In the genomic region with DNA sequence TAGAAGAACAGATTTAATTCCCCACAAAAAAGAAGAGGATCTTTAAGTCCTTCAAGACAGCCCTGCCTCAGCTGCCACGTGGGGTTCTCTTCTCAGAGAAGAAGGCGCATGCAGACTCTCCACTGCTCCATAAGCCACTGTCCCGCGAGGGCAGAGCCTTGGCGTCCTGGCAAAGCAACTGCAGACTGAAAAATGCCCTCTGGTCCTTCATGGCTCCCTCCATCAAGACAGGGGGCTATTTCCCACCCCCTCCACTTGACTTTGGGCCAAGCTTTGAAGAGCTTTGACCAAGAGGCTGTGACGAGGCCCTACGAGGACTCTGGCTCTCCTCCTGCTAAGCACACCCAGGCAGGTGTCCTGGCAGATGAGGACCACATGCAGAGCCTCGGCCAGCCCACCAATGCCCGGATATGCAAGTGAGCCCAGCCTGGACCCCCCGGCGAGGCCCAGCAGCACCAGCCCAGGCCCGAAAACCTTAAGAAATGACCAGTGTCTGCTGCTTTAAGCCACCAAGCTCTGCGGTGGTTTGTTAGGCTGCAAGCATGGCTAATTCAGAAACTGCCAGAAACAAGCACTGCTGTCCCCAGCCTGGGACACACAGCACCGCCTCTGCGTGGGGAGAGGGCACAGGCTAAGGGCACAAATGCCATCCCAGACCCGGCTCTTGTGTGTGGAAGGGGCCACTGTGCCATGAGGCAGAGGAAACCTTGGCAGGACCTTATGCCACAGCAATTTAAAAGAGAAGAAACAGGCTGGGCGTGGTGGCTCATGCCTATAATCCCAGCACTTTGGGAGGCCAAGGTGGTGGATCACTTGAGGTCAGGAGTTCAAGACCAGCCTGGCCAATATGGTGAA, we compare ENCODE assay signal across 16 cellular contexts. TPM values are rescaled to one million over a fixed set of nuclear protein-coding genes. Genes with fewer than 3 reads are reported as not detected.
DNase-seq lines count a peak whose midpoint lies in the region; ATAC-seq and TF ChIP-seq lines count a peak whose summit lies in the region.
"Had no signal": no experiment of that assay in that cellular context is flagged by ENCODE, and none has a peak within 500 bp of the region (broad histone marks: within the 10 kb centered on the region; RNA-seq: fewer than 3 reads in every experiment).

No MANE protein-coding gene starts in this region.

- H3K36me3 ChIP-seq in BLaER1: peaks cover 33% of the 10 kb centered on the region
- H3K36me3 ChIP-seq in HEK293 (ENCODE audit: control insufficient read depth in 2 of 2, insufficient read depth in 1 of 2, low read length in 2 of 2): peaks cover 6 to 15% of the 10 kb centered on the region in 2 experiments; a peak in 2 of 3 replicates
- H3K36me3 ChIP-seq in neutrophil: peaks cover 5% of the 10 kb centered on the region
- peaks cover 7% of the 10 kb centered on the region for H3K36me3 ChIP-seq in brain microvascular endothelial cell (replicated peaks)

- H3K9me3 ChIP-seq in BLaER1 (no peaks in the 10 kb centered on the region), HEK293 (ENCODE audit: control insufficient read depth, insufficient read depth, low read depth, low read length) (no peaks in the 10 kb centered on the region), neutrophil (no peaks in the 10 kb centered on the region), T-helper 17 cell (ENCODE audit: control insufficient read depth, low read length, poor library complexity, severe bottlenecking) (no peaks in the 10 kb centered on the region)

- H3K4me3 ChIP-seq in BLaER1 (no peak overlapping the region), HEK293 (ENCODE audit: low read depth, low read length) (no peak overlapping the region), neutrophil (ENCODE audit: low read depth in 1 of 2, low read length in 1 of 2) (no peak overlapping the region), brain microvascular endothelial cell (ENCODE audit: low read depth, low read length) (no peak overlapping the region)

- DNase-seq in ACHN (no peak), brain microvascular endothelial cell (no peak), T-helper 17 cell (no peak)
- DNase-seq: HCEC 1CT, MM.1S, NCI-H1105, NCI-H1694 treated with DMSO at 0.1 percent for 48 hours, NCI-H2107, NCI-H510A treated with DMSO at 0.1 percent for 48 hours, NCI-H774, OCI-M1 had no signal

- H3K4me1 Mint-ChIP-seq in dendritic cell treated with granulocyte-macrophage colony-stimulating factor and Interleukin-4, amounts not matched to agents 40 ng/mL and 50 ng/mL, for 4 days (ENCODE audit: low read depth): peaks cover 52% of the 10 kb centered on the region
- peaks cover 5% of the 10 kb centered on the region for H3K4me1 Mint-ChIP-seq in T-helper 17 cell

- no peaks in the 10 kb centered on the region for H3K27me3 ChIP-seq in BLaER1
- H3K27me3 ChIP-seq in neutrophil: no peaks in the 10 kb centered on the region
- no peaks in the 10 kb centered on the region for H3K27me3 ChIP-seq in brain microvascular endothelial cell (replicated peaks)

- intact Hi-C loops in dendritic cell treated with granulocyte-macrophage colony-stimulating factor and Interleukin-4, amounts not matched to agents 40 ng/mL and 50 ng/mL, for 4 days (cut with micrococcal nuclease): loop anchor here (5.0 kb wide), 1 partner anchor 44 kb away; no protein-coding TSS in a partner anchor

- H3K27ac ChIP-seq in BLaER1 (peak overlapping the region; percentile 43), HEK293 (ENCODE audit: extremely low read depth, low read depth, low read length) (0 out of 2 replicates have a peak overlapping the region, but pooled peaks have one; percentile 16), neutrophil (peak overlapping the region; percentile 87), brain microvascular endothelial cell (no peak overlapping the region)

- ATAC-seq in GM19463 (IDR thresholded peaks at IDR 0.05; ENCODE audit: unreplicated experiment): no peak
- no peak for ATAC-seq in T-helper 17 cell

- in situ Hi-C loops in ACHN (cut with HindIII; ENCODE audit: low pct_ligation_motif_present, low pct_unique_long_range_greater_than_20kb, low sequenced_read_pairs) (no loop called here), brain microvascular endothelial cell (cut with HindIII; ENCODE audit: low pct_ligation_motif_present, low sequenced_read_pairs) (no loop called here)

- H3K4me3 Mint-ChIP-seq in dendritic cell treated with granulocyte-macrophage colony-stimulating factor and Interleukin-4, amounts not matched to agents 40 ng/mL and 50 ng/mL, for 4 days: no peak overlapping the region
- H3K4me3 Mint-ChIP-seq in T-helper 17 cell: no peak overlapping the region

- H3K36me3 Mint-ChIP-seq in dendritic cell treated with granulocyte-macrophage colony-stimulating factor and Interleukin-4, amounts not matched to agents 40 ng/mL and 50 ng/mL, for 4 days (ENCODE audit: low read depth): peaks cover 43% of the 10 kb centered on the region
- peaks cover 4% of the 10 kb centered on the region for H3K36me3 Mint-ChIP-seq in T-helper 17 cell (ENCODE audit: low read depth)

- TF ChIP-seq CTCF in HEK293 (tag by site-specific recombination; IDR thresholded peaks at IDR 0.05): no peak
- no peak for TF ChIP-seq CTCF in neutrophil (IDR thresholded peaks at IDR 0.05)
- no peak for TF ChIP-seq CTCF in brain microvascular endothelial cell (IDR thresholded peaks at IDR 0.05; ENCODE audit: low read depth, low read length, missing control alignments)

- no peak overlapping the region for H3K9ac ChIP-seq in BLaER1

- no peaks in the 10 kb centered on the region for H3K27me3 Mint-ChIP-seq in dendritic cell treated with granulocyte-macrophage colony-stimulating factor and Interleukin-4, amounts not matched to agents 40 ng/mL and 50 ng/mL, for 4 days
- H3K27me3 Mint-ChIP-seq in T-helper 17 cell: no peaks in the 10 kb centered on the region

- peaks cover 54% of the 10 kb centered on the region for H4K20me1 ChIP-seq in BLaER1

- peak overlapping the region; percentile 84 for H3K4me2 ChIP-seq in BLaER1

- peak overlapping the region; percentile 87 for H3K27ac Mint-ChIP-seq in dendritic cell treated with granulocyte-macrophage colony-stimulating factor and Interleukin-4, amounts not matched to agents 40 ng/mL and 50 ng/mL, for 4 days
- H3K27ac Mint-ChIP-seq in T-helper 17 cell: no peak overlapping the region

- H3K9me3 Mint-ChIP-seq in dendritic cell treated with granulocyte-macrophage colony-stimulating factor and Interleukin-4, amounts not matched to agents 40 ng/mL and 50 ng/mL, for 4 days: peaks cover 8% of the 10 kb centered on the region

- H3K4me1 ChIP-seq in BLaER1 (peaks cover 70% of the 10 kb centered on the region), HEK293 (ENCODE audit: control insufficient read depth, insufficient read depth, low read length) (no peaks in the 10 kb centered on the region), neutrophil (ENCODE audit: control insufficient read depth in 1 of 2, insufficient read depth in 1 of 2, low read depth in 1 of 2, low read length in 1 of 2) (peaks cover 43 to 48% of the 10 kb centered on the region in 2 experiments)

- CTCF ChIA-PET in HEK293 (lab: Yijun Ruan, JAX): no interaction called here

- POLR2A ChIA-PET in HEK293 (lab: Yijun Ruan, JAX): no interaction called here

TF ChIP-seq in HEK293, 187 proteins besides CTCF, POLR2A, EP300 and RAD21 (continues in another document):
- TF ChIP-seq, protein P1, sequence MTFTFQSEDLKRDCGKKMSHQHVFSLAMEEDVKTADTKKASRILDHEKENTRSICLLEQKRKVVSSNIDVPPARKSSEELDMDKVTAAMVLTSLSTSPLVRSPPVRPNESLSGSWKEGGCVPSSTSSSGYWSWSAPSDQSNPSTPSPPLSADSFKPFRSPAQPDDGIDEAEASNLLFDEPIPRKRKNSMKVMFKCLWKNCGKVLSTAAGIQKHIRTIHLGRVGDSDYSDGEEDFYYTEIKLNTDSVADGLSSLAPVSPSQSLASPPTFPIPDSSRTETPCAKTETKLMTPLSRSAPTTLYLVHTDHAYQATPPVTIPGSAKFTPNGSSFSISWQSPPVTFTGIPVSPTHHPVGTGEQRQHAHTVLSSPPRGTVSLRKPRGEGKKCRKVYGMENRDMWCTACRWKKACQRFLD (tag by site-specific recombination; IDR thresholded peaks at IDR 0.05): no peak
- TF ChIP-seq ZFP41 (tag by site-specific recombination; IDR thresholded peaks at IDR 0.05; ENCODE audit: borderline replicate concordance) (no peak), KLF10 (tag by site-specific recombination; IDR thresholded peaks at IDR 0.05) (no peak), ZNF157 (tag by site-specific recombination; IDR thresholded peaks at IDR 0.05) (no peak)
- TF ChIP-seq, protein P2, sequence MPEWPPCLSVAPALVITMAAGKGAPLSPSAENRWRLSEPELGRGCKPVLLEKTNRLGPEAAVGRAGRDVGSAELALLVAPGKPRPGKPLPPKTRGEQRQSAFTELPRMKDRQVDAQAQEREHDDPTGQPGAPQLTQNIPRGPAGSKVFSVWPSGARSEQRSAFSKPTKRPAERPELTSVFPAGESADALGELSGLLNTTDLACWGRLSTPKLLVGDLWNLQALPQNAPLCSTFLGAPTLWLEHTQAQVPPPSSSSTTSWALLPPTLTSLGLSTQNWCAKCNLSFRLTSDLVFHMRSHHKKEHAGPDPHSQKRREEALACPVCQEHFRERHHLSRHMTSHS (tag by site-specific recombination; IDR thresholded peaks at IDR 0.05): no peak
- TF ChIP-seq, protein P3, sequence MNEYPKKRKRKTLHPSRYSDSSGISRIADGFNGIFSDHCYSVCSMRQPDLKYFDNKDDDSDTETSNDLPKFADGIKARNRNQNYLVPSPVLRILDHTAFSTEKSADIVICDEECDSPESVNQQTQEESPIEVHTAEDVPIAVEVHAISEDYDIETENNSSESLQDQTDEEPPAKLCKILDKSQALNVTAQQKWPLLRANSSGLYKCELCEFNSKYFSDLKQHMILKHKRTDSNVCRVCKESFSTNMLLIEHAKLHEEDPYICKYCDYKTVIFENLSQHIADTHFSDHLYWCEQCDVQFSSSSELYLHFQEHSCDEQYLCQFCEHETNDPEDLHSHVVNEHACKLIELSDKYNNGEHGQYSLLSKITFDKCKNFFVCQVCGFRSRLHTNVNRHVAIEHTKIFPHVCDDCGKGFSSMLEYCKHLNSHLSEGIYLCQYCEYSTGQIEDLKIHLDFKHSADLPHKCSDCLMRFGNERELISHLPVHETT (tag by site-specific recombination; IDR thresholded peaks at IDR 0.05): no peak
- TF ChIP-seq, protein P4, sequence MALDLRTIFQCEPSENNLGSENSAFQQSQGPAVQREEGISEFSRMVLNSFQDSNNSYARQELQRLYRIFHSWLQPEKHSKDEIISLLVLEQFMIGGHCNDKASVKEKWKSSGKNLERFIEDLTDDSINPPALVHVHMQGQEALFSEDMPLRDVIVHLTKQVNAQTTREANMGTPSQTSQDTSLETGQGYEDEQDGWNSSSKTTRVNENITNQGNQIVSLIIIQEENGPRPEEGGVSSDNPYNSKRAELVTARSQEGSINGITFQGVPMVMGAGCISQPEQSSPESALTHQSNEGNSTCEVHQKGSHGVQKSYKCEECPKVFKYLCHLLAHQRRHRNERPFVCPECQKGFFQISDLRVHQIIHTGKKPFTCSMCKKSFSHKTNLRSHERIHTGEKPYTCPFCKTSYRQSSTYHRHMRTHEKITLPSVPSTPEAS (tag by site-specific recombination; IDR thresholded peaks at IDR 0.05): no peak

RNA-seq across cellular contexts. Expression of a gene that starts 16.1 kb away (rescaled TPM):
- total RNA-seq in T-helper 17 cell: 10 to 100 TPM; 17.3 to 21.0 TPM

RNA-seq across cellular contexts. Expression of a gene that starts 36.8 kb away (rescaled TPM):
- 10 to 100 TPM; 48.0 to 54.8 TPM for total RNA-seq in T-helper 17 cell

RNA-seq across cellular contexts. Expression of a gene that starts 42.4 kb away (rescaled TPM):
- 10 to 100 TPM; 51.0 to 67.4 TPM for total RNA-seq in T-helper 17 cell

RNA-seq across cellular contexts. Expression of a gene that starts 47.3 kb away (rescaled TPM):
- total RNA-seq in T-helper 17 cell: 10 to 100 TPM; 30.7 to 35.0 TPM

RNA-seq across cellular contexts. Expression of a gene that starts 56.8 kb away (rescaled TPM):
- total RNA-seq in T-helper 17 cell: under 1 TPM; 0.44 to 0.99 TPM
